ENCODE assay signal across 1 cellular context in the genomic region with DNA sequence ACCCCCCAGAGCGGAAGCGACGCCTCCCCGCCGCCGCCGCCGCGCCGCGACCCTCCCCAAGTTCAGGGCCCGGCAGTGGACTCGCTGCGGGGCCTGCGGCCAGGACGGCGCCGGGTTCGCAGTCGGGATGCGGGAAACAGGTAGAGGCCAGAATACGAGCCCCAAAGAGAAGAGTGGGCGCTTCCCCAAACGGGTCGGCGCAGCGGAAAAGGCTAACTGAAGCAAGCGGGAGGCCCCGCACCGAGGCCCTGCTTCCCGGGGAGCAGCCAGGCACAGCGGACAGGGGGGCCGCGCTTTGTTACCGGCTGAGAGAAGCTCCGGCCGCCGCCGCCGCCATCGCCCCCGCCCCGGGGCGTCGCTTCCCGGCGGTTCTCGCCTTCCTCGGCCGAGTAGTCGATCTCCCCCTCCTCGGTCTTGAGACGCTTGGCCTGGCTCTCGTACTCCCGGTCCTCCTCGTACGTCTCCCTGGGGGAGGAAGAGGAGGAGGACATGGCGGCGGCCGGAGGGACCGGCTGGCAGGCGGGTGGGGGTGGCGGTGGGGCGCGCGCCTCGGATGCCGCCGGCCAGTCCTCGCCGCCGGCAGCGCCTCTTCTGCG.
TF ChIP-seq lines count a peak whose summit lies in the region.

No MANE protein-coding gene starts in this region.

TF ChIP-seq in K562, 482 proteins besides CTCF, POLR2A, EP300 and RAD21 (continued from another document):
- TF ChIP-seq HMBOX1 (IDR thresholded peaks at IDR 0.05) (no peak), YY1 (IDR thresholded peaks at IDR 0.05; ENCODE audit: borderline replicate concordance in 1 of 3, control insufficient read depth in 1 of 3, extremely low read depth in 1 of 3, insufficient read depth in 3 of 3, insufficient read length in 1 of 3, insufficient replicate concordance in 2 of 3, low read depth in 1 of 3, low read length in 2 of 3) (peak in 1 of 3 experiments; percentile 66), ZBTB7A (IDR thresholded peaks at IDR 0.05; ENCODE audit: borderline replicate concordance, control insufficient read depth, low read depth, low read length) (peak; percentile 61), RBBP5 (IDR thresholded peaks at IDR 0.05; ENCODE audit: borderline replicate concordance, insufficient read depth, low read length, poor library complexity, severe bottlenecking) (peak; percentile 97), ZNF311 (CRISPR knock-in tag; IDR thresholded peaks at IDR 0.05) (no peak), SNRNP70 (optimal IDR thresholded peaks at IDR 0.05; ENCODE audit: low read depth, low read length) (no peak), HNRNPL (IDR thresholded peaks at IDR 0.05; ENCODE audit: low read depth, low read length) (0 out of 2 replicates have a peak, but pooled peaks have one; percentile 15), FOXJ3 (CRISPR knock-in tag; IDR thresholded peaks at IDR 0.05) (no peak), FOXO4 (CRISPR knock-in tag; IDR thresholded peaks at IDR 0.05) (no peak), SIN3A (IDR thresholded peaks at IDR 0.05; ENCODE audit: borderline replicate concordance in 2 of 2, control insufficient read depth in 1 of 2, low read depth in 2 of 2, low read length in 2 of 2) (0 out of 4 replicates have a peak, but pooled peaks of 1 of the 2 experiments have one; percentile 40), PRDM10 (IDR thresholded peaks at IDR 0.05; ENCODE audit: partially characterized antibody) (peak; percentile 29), FUS (optimal IDR thresholded peaks at IDR 0.05; ENCODE audit: low read depth, low read length) (peak; percentile 29), MTF1 (CRISPR knock-in tag; IDR thresholded peaks at IDR 0.05; ENCODE audit: borderline replicate concordance) (no peak), CCNT2 (IDR thresholded peaks at IDR 0.05; ENCODE audit: borderline replicate concordance, extremely low read depth, insufficient read length, low read depth, low read length) (peak; percentile 29), PHB (CRISPR knock-in tag; IDR thresholded peaks at IDR 0.05) (peak; percentile 53; the same call in 1 of the 2 replicates), ZFX (CRISPR knock-in tag; IDR thresholded peaks at IDR 0.05) (peak; percentile 82), CTBP1 (IDR thresholded peaks at IDR 0.05; ENCODE audit: borderline replicate concordance) (no peak), UBTF (IDR thresholded peaks at IDR 0.05; ENCODE audit: borderline replicate concordance in 1 of 2, low read depth in 2 of 2, low read length in 2 of 2) (peak in 1 of 2 experiments; percentile 26; a peak in 1 of 4 replicates), ZNF707 (CRISPR knock-in tag; conservative IDR thresholded peaks at IDR 0.05) (no peak), PYGO2 (tag; IDR thresholded peaks at IDR 0.05) (no peak), EZH2 (IDR thresholded peaks at IDR 0.05; ENCODE audit: borderline replicate concordance, low read depth, low read length) (no peak), ID3 (CRISPR knock-in tag; IDR thresholded peaks at IDR 0.05) (no peak), ID3 (tag; IDR thresholded peaks at IDR 0.05) (0 out of 2 replicates have a peak, but pooled peaks have one; percentile 23), STAG1 (CRISPR knock-in tag; IDR thresholded peaks at IDR 0.05; ENCODE audit: borderline replicate concordance) (0 out of 2 replicates have a peak, but pooled peaks have one; percentile 8), ZBED1 (IDR thresholded peaks at IDR 0.05) (no peak), DDX20 (tag; IDR thresholded peaks at IDR 0.05; ENCODE audit: low read depth) (no peak)
- TF ChIP-seq, protein P1, sequence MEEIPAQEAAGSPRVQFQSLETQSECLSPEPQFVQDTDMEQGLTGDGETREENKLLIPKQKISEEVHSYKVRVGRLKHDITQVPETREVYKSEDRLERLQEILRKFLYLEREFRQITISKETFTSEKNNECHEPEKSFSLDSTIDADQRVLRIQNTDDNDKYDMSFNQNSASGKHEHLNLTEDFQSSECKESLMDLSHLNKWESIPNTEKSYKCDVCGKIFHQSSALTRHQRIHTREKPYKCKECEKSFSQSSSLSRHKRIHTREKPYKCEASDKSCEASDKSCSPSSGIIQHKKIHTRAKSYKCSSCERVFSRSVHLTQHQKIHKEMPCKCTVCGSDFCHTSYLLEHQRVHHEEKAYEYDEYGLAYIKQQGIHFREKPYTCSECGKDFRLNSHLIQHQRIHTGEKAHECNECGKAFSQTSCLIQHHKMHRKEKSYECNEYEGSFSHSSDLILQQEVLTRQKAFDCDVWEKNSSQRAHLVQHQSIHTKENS (CRISPR knock-in tag; IDR thresholded peaks at IDR 0.05), result no peak
- TF ChIP-seq, protein P2, sequence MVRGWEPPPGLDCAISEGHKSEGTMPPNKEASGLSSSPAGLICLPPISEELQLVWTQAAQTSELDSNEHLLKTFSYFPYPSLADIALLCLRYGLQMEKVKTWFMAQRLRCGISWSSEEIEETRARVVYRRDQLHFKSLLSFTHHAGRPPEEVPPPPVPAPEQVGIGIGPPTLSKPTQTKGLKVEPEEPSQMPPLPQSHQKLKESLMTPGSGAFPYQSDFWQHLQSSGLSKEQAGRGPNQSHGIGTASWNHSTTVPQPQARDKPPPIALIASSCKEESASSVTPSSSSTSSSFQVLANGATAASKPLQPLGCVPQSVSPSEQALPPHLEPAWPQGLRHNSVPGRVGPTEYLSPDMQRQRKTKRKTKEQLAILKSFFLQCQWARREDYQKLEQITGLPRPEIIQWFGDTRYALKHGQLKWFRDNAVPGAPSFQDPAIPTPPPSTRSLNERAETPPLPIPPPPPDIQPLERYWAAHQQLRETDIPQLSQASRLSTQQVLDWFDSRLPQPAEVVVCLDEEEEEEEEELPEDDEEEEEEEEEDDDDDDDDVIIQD (CRISPR knock-in tag; IDR thresholded peaks at IDR 0.05), result no peak
